8 cellular contexts compared by ENCODE assay signal in genomic region chr19:8832132-8833021, GRCh38. TPM values are rescaled to one million over a fixed set of nuclear protein-coding genes. Genes with fewer than 3 reads are reported as not detected.
A peak's percentile ranks its signal among the peaks of the same experiment; 100 is the strongest.
DNase-seq lines count a peak whose midpoint lies in the region; ATAC-seq and TF ChIP-seq lines count a peak whose summit lies in the region.

MBD3L1 (plus strand) TSS chr19:8832377; CDS start chr19:8842679, 10,302 bp downstream.
ZNF558 (minus strand) TSS chr19:8832304; CDS start chr19:8822659, 9,645 bp downstream.

- peaks cover 0 to 33% (median 0%) of the 10 kb centered on the region in 9 donors for H3K36me3 ChIP-seq in heart right ventricle

- WGBS in heart right ventricle, 2 donors = 0 to 1% methylated on average over 74 to 78 of the region's 78 CpGs

- DNase-seq in GM10266 (ENCODE audit: extremely low spot score) = peak; percentile 92
- DNase-seq in NCI-H1105 (lab: John Stamatoyannopoulos, UW) = peak; percentile 73
- peak; percentile 99 for DNase-seq in T follicular helper cell (ENCODE audit: low read depth)
- DNase-seq in amniotic epithelial cell (ENCODE audit: low read depth) = peak; percentile 98
- DNase-seq in heart right ventricle = peak; percentile 99
- DNase-seq in posterior vena cava (ENCODE audit: low spot score) = peak; percentile 100
- peak; percentile 99 for DNase-seq in ureter (ENCODE audit: low spot score)

- peak within 1 kb of the TSS; percentile 67 to 97 (median 85) for H3K4me3 ChIP-seq in heart right ventricle

- intact Hi-C loops in heart right ventricle (cut with DNase I) (loop anchor here in 1 of 10 donors (10.0 kb wide), 2 partner anchors 308 to 962 kb away; no protein-coding TSS in a partner anchor), posterior vena cava (cut with DNase I) (no loop called here)

- peaks cover 0 to 6% (median 0%) of the 10 kb centered on the region in 11 donors for H3K9me3 ChIP-seq in heart right ventricle

- peaks cover 0 to 16% (median 9%) of the 10 kb centered on the region in 9 donors for H3K4me1 ChIP-seq in heart right ventricle

- H3K27ac ChIP-seq in heart right ventricle = peak within 1 kb of the TSS; percentile 70 to 98 (median 93)

- H3K27me3 ChIP-seq in heart right ventricle = no peaks in the 10 kb centered on the region

- peak; percentile 84 for ATAC-seq in HG02623 (IDR thresholded peaks at IDR 0.05; ENCODE audit: unreplicated experiment)
- peak; percentile 94 to 99 (median 97) for ATAC-seq in heart right ventricle

- TF ChIP-seq CTCF in GM10266 (IDR thresholded peaks at IDR 0.05; ENCODE audit: control insufficient read depth, insufficient read depth, low read depth, missing control alignments) (peak; percentile 56), heart right ventricle (IDR thresholded peaks at IDR 0.05) (peak in 8 of 9 donors; percentile 19 to 73 (median 49))

RNA-seq across cellular contexts. Expression of gene MBD3L1, which starts in this region (rescaled TPM):
- total RNA-seq in heart right ventricle (not detected), posterior vena cava (not detected), ureter (not detected)
- not detected for polyA plus RNA-seq in heart right ventricle

RNA-seq across cellular contexts. Expression of gene ZNF558, which starts in this region (rescaled TPM):
- total RNA-seq in heart right ventricle (10 to 100 TPM in 8 of 10 donors, 1 to 10 TPM in 2; 8.3 to 14.3 (median 11.8) TPM), posterior vena cava (10 to 100 TPM; 20.1 to 23.5 TPM), ureter (28.9 TPM)
- polyA plus RNA-seq in heart right ventricle = 10 to 100 TPM in 1 of 2 donors, 1 to 10 TPM in 1; 8.3 to 11.2 TPM

Comparison
In these comparisons a context has a peak if more than half of its experiments do, and no peak if none do; other contexts are left out.
1. Peak in every context shown above with its lines: DNase-seq, ATAC-seq, H3K4me3 ChIP-seq and H3K27ac ChIP-seq.